ENCODE assay signal across 20 cellular contexts in genomic region chr4:186934255-186934654, GRCh38.
DNase-seq lines count a peak whose midpoint lies in the region; ATAC-seq and TF ChIP-seq lines count a peak whose summit lies in the region.
"Had no signal": no experiment of that assay in that cellular context is flagged by ENCODE, and none has a peak within 500 bp of the region (broad histone marks: within the 10 kb centered on the region; RNA-seq: fewer than 3 reads in every experiment).

No MANE protein-coding gene starts in this region.

- H3K4me3 Mint-ChIP-seq in nephron progenitor cell = no peak overlapping the region
- H3K4me3 Mint-ChIP-seq: CD4-positive, alpha-beta T cell had no signal

- peaks cover 60% of the 10 kb centered on the region for H3K4me1 Mint-ChIP-seq in nephron progenitor cell

- H4K20me1 ChIP-seq in HCT116 (ENCODE audit: insufficient read depth) = no peaks in the 10 kb centered on the region

- H3K4me1 ChIP-seq in HCT116 (ENCODE audit: control insufficient read depth in 1 of 2, insufficient read depth in 2 of 2, low read length in 2 of 2) (peaks cover 64 to 96% of the 10 kb centered on the region in 2 experiments), colonic mucosa (peaks cover 11% of the 10 kb centered on the region)
- H3K4me1 ChIP-seq: BE2C had no signal

- BruUV-seq in HCT116 (replicated peaks; lab: Mats Ljungman, UMichigan) = no TSS peak

- H3K36me3 ChIP-seq in HCT116 (ENCODE audit: control insufficient read depth in 1 of 2, insufficient read depth in 2 of 2, low read length in 2 of 2) (no peaks in the 10 kb centered on the region), colonic mucosa (no peaks in the 10 kb centered on the region)
- H3K36me3 ChIP-seq: BE2C, MG63 had no signal

- H3K9me3 Mint-ChIP-seq in nephron progenitor cell = peaks cover 16% of the 10 kb centered on the region

- ATAC-seq in HCT116 (no peak), GM18498 (IDR thresholded peaks at IDR 0.05; ENCODE audit: unreplicated experiment) (no peak), HG03108 (IDR thresholded peaks at IDR 0.05; ENCODE audit: unreplicated experiment) (no peak)

- peak overlapping the region; percentile 77 for H3K27ac ChIP-seq in HCT116 (ENCODE audit: low read depth, low read length)
- H3K27ac ChIP-seq in colonic mucosa = peak overlapping the region; percentile 74

- no peaks in the 10 kb centered on the region for H3K9me2 ChIP-seq in HCT116 (ENCODE audit: insufficient read depth)

- no peak for TF ChIP-seq POLR2A in HCT116 (IDR thresholded peaks at IDR 0.05; ENCODE audit: borderline replicate concordance, extremely low read depth, insufficient read depth, insufficient read length)

- H3K9ac ChIP-seq in HCT116 (ENCODE audit: low read length) (peak overlapping the region; percentile 63), colonic mucosa (ENCODE audit: low read depth in 2 of 2, low read length in 2 of 2) (peak overlapping the region in 1 of 2 donors; percentile 69)

- TF ChIP-seq CTCF in HCT116 (IDR thresholded peaks at IDR 0.05 in 2 of 3, conservative IDR thresholded peaks at IDR 0.05 in 1 of 3; ENCODE audit: borderline replicate concordance in 1 of 3, insufficient read depth in 1 of 3, low read depth in 2 of 3, low read length in 2 of 3) (no peak), colonic mucosa (IDR thresholded peaks at IDR 0.05) (no peak), nephron progenitor cell (IDR thresholded peaks at IDR 0.05) (no peak)

- H3K27ac Mint-ChIP-seq in nephron progenitor cell = peak overlapping the region; percentile 36
- H3K27ac Mint-ChIP-seq: CD4-positive, alpha-beta T cell had no signal

- intact Hi-C loops in HCT116 (cut with micrococcal nuclease) = loop anchor here (5.0 kb wide), 1 partner anchor 112 kb away; no protein-coding TSS in a partner anchor
- intact Hi-C loops in colonic mucosa (cut with DNase I) = loop anchor here (5.0 to 10.0 kb wide), 2 partner anchors 79 to 207 kb away; no protein-coding TSS in a partner anchor

- H3K27me3 Mint-ChIP-seq in nephron progenitor cell (ENCODE audit: low read depth, poor library complexity) = no peaks in the 10 kb centered on the region
- H3K27me3 Mint-ChIP-seq: CD4-positive, alpha-beta T cell had no signal

- CTCF ChIA-PET in HCT116 (lab: Charles Lee) = no interaction called here

- TF ChIP-seq RAD21 in HCT116 (IDR thresholded peaks at IDR 0.05; ENCODE audit: low read depth) = no peak

- POLR2A ChIA-PET in HCT116 (lab: Charles Lee) = interaction anchor here (1.1 to 4.3 kb wide), 3 partner anchors 89 to 105 kb away, joined by 3 to 20 read pairs (median 3); no protein-coding TSS in a partner anchor

- no peaks in the 10 kb centered on the region for H3K9me3 ChIP-seq in HCT116 (ENCODE audit: control insufficient read depth in 1 of 2, insufficient read depth in 1 of 2, low read depth in 1 of 2, low read length in 2 of 2)
- no peaks in the 10 kb centered on the region for H3K9me3 ChIP-seq in colonic mucosa
- H3K9me3 ChIP-seq: BE2C, MG63 had no signal

- H2AFZ ChIP-seq in HCT116 (ENCODE audit: low read depth, low read length, poor library complexity, severe bottlenecking) = no peak overlapping the region

- no peaks in the 10 kb centered on the region for H3K27me3 ChIP-seq in HCT116 (ENCODE audit: insufficient read depth, low read length)
- H3K27me3 ChIP-seq in colonic mucosa = no peaks in the 10 kb centered on the region
- H3K27me3 ChIP-seq: BE2C, MG63 had no signal

- H3K4me3 ChIP-seq in HCT116 (replicated peaks in 1 of 2; ENCODE audit: low read depth in 1 of 2, low read length in 2 of 2) = no peak overlapping the region
- no peak overlapping the region for H3K4me3 ChIP-seq in colonic mucosa
- H3K4me3 ChIP-seq: MG63 had no signal

- H3K4me2 ChIP-seq in HCT116 (ENCODE audit: low read length) = peak overlapping the region; percentile 76

- DNase-seq in HCT116 (ENCODE audit: low read depth, low spot score) (no peak), colonic mucosa (peak; percentile 51), nephron progenitor cell (no peak), kidney tubule cell (ENCODE audit: low spot score) (no peak), GM19238 (ENCODE audit: insufficient read length, low spot score) (no peak)
- DNase-seq: CD4-positive, alpha-beta T cell; COR-L47; DMS 273 treated with DMSO at 0.1 percent for 48 hours; DMS79 treated with DMSO at 0.1 percent for 48 hours; Kasumi-1; MG63; NCI-H1694 treated with DMSO at 0.1 percent for 48 hours; NCI-H2081 treated with DMSO at 0.1 percent for 48 hours; NCI-H2171 treated with DMSO at 0.1 percent for 48 hours; NCI-H526; RPMI8226; SHP77 had no signal

- peaks cover 5% of the 10 kb centered on the region for H3K36me3 Mint-ChIP-seq in nephron progenitor cell (ENCODE audit: low read depth)

- peaks cover 20% of the 10 kb centered on the region for H3K79me2 ChIP-seq in HCT116 (ENCODE audit: insufficient read depth, low read length)

- RAD21 ChIA-PET in HCT116 (lab: Charles Lee; ENCODE audit: low non-redundant PET in 1 of 2, low total read pairs in 2 of 2, uncharacterized antibody in 2 of 2, unreplicated experiment in 2 of 2) = no interaction called here

TF ChIP-seq in HCT116, 20 proteins besides CTCF, POLR2A, EP300 and RAD21:
- TF ChIP-seq ZFX (IDR thresholded peaks at IDR 0.05) (peak; percentile 51), FOSL1 (IDR thresholded peaks at IDR 0.05; ENCODE audit: low read depth) (no peak)
